ENCODE assay signal across 9 cellular contexts in the genomic region with DNA sequence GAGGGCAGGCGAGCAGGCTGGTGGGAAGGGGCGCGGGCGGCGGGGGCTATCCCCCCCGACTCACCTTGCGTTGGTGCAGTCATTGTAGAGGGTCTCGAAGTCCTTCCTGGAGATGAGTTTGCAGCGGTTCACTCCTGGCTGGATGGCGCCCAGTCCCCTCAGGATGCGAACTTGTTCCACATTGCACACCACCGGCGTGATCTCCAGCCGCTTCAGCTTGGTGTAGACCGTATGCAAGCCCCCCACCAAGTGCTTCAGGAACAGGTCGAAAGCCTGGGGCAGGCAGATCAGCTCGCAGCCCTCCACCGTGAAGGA. TPM values are rescaled to one million over a fixed set of nuclear protein-coding genes. Genes with fewer than 3 reads are reported as not detected.
DNase-seq lines count a peak whose midpoint lies in the region; ATAC-seq, FAIRE-seq and TF ChIP-seq lines count a peak whose summit lies in the region.
"Had no signal": no experiment of that assay in that cellular context is flagged by ENCODE, and none has a peak within 500 bp of the region (broad histone marks: within the 10 kb centered on the region; RNA-seq: fewer than 3 reads in every experiment).

No MANE protein-coding gene starts in this region.

- ATAC-seq in foreskin keratinocyte (peak; percentile 6), pancreas (peak in 2 of 4 donors; percentile 6 to 12), GM21717 (IDR thresholded peaks at IDR 0.05; ENCODE audit: unreplicated experiment) (no peak), HG03135 (IDR thresholded peaks at IDR 0.05; ENCODE audit: unreplicated experiment) (no peak)

- H3K9me3 ChIP-seq in pancreas = no peaks in the 10 kb centered on the region

- H3K36me3 ChIP-seq in pancreas = no peaks in the 10 kb centered on the region

- peak overlapping the region; percentile 32 to 81 (median 46) for H3K4me3 ChIP-seq in pancreas

- 1 to 2% methylated on average over 17 to 18 of the region's 18 CpGs for WGBS in pancreas, 2 donors

- intact Hi-C loops in pancreas (cut with DNase I) = no loop called here

- TF ChIP-seq CTCF in foreskin keratinocyte (conservative IDR thresholded peaks at IDR 0.05) (no peak), pancreas (IDR thresholded peaks at IDR 0.05) (no peak)

- no peak for FAIRE-seq in pancreas (lab: Jason Lieb, UNC)

- peaks cover 94% of the 10 kb centered on the region for H3K27me3 ChIP-seq in foreskin keratinocyte
- H3K27me3 ChIP-seq in pancreas = peaks cover 0 to 15% (median 0%) of the 10 kb centered on the region in 4 donors

- H3K27ac ChIP-seq in foreskin keratinocyte (no peak overlapping the region), pancreas (peak overlapping the region in 2 of 4 donors; percentile 58 to 74)

- peak; percentile 34 to 85 (median 81) for DNase-seq in NCI-H1417 (lab: John Stamatoyannopoulos, UW)
- no peak for DNase-seq in NCI-H1417 treated with DMSO at 0.1 percent for 48 hours (lab: John Stamatoyannopoulos, UW)
- peak; percentile 28 for DNase-seq in SK-N-DZ (ENCODE audit: low spot score)
- no peak for DNase-seq in foreskin keratinocyte
- DNase-seq in pancreas = peak in 3 of 6 donors; percentile 15 to 75 (median 22)
- no peak for DNase-seq in H4 (ENCODE audit: low spot score)

- H3K4me1 ChIP-seq in foreskin keratinocyte = no peaks in the 10 kb centered on the region
- peaks cover 0 to 3% (median 0%) of the 10 kb centered on the region in 3 donors for H3K4me1 ChIP-seq in pancreas

RNA-seq across cellular contexts. Expression of a gene that starts 1.2 kb away (rescaled TPM):
- 10.9 and 12.1 TPM in 2 replicates for polyA plus RNA-seq in SK-N-DZ (2014; cell fraction: cytosol; rRNA removed)
- 6.7 and 9.2 TPM in 2 replicates for polyA plus RNA-seq in SK-N-DZ (2014; cell fraction: nucleus; rRNA removed)
- total RNA-seq in foreskin keratinocyte (not detected in 2 replicates), pancreas (1 to 10 TPM in 5 of 6 donors, under 1 TPM in 1; 0.73 to 3.1 (median 1.7) TPM)
- polyA plus RNA-seq in foreskin keratinocyte (not detected in 2 replicates), pancreas (1 to 10 TPM; 1.3 to 5.5 TPM)
- total RNA-seq in H4 (2014; rRNA removed; shearing (Covaris generic)) = 0.14 TPM in 1 of 2 replicates, not detected in the other
- total RNA-seq: T-helper 1 cell treated with Interleukin-12 subunit alpha and Interleukin-12 subunit beta and Interleukin-4 antibody, amounts not matched to agents 30 ng/mL and 1 ng/mL, for 36 hours had no signal

Comparison
In these comparisons a context has a peak if more than half of its experiments do, and no peak if none do; other contexts are left out.
1. DNase-seq: peak in NCI-H1417 (3 of 3) and SK-N-DZ (single experiment); none in NCI-H1417 treated with DMSO at 0.1 percent for 48 hours (single experiment), foreskin keratinocyte (0 of 2) and H4 (single experiment).